ENCODE assay signal across 17 cellular contexts in the genomic region with DNA sequence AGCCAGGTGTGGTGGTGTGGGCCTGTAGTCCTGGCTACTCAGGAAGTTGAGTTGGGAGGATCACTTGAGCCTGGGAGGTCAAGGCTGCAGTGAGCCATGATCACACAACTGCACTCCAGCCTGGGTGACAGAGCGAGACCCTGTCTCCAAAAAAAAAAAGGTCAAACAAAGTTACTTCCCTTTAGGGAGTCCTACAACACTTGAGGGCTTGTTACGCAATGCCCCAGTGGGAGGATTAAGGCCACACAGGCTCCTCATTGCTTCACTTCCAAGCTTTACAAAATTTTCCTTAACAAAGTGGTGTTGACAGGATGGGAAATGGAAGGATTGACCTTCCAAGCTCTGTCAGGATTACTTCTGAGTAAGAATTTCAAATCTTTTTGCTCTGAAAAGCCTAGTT. TPM values are rescaled to one million over a fixed set of nuclear protein-coding genes. Genes with fewer than 3 reads are reported as not detected.
A peak's percentile ranks its signal among the peaks of the same experiment; 100 is the strongest.
DNase-seq lines count a peak whose midpoint lies in the region; ATAC-seq, FAIRE-seq and TF ChIP-seq lines count a peak whose summit lies in the region.
"Had no signal": no experiment of that assay in that cellular context is flagged by ENCODE, and none has a peak within 500 bp of the region (broad histone marks: within the 10 kb centered on the region; RNA-seq: fewer than 3 reads in every experiment).

No MANE protein-coding gene starts in this region.

- H3K36me3 Mint-ChIP-seq in activated CD4-positive, alpha-beta T cell treated with anti-CD3 and anti-CD28 coated beads, Interleukin-2, amount 10 ng/mL, durations not matched to agents 7 days and 5 days (ENCODE audit: low read depth), result no peaks in the 10 kb centered on the region
- H3K36me3 Mint-ChIP-seq: WTC11 had no signal

- TF ChIP-seq POLR2A in upper lobe of left lung (IDR thresholded peaks at IDR 0.05), result no peak
- no peak for TF ChIP-seq POLR2A in H54 (IDR thresholded peaks at IDR 0.05; ENCODE audit: low read depth, low read length)

- no peak overlapping the region for H3K27ac Mint-ChIP-seq in activated CD4-positive, alpha-beta T cell treated with anti-CD3 and anti-CD28 coated beads, Interleukin-2, amount 10 ng/mL, durations not matched to agents 7 days and 5 days
- H3K27ac Mint-ChIP-seq: activated T-cell treated with anti-CD3 and anti-CD28 coated beads, Interleukin-2, amount 50 U/mL, for 24 hours; WTC11 had no signal

- intact Hi-C loops in Right ventricle myocardium inferior (cut with DNase I), result no loop called here
- intact Hi-C loops in left ventricle myocardium inferior (cut with micrococcal nuclease), result no loop called here

- H3K4me3 ChIP-seq in left ventricle myocardium inferior (no peak overlapping the region), foreskin fibroblast (ENCODE audit: low read depth in 1 of 2, low read length in 2 of 2) (no peak overlapping the region), upper lobe of left lung (no peak overlapping the region)
- H3K4me3 ChIP-seq: MG63 had no signal

- peaks cover 9% of the 10 kb centered on the region for H3K4me1 Mint-ChIP-seq in activated CD4-positive, alpha-beta T cell treated with anti-CD3 and anti-CD28 coated beads, Interleukin-2, amount 10 ng/mL, durations not matched to agents 7 days and 5 days

- H3K27me3 ChIP-seq in left ventricle myocardium inferior (ENCODE audit: low read depth) (no peaks in the 10 kb centered on the region), upper lobe of left lung (no peaks in the 10 kb centered on the region)
- H3K27me3 ChIP-seq: MG63 had no signal

- 21 to 60% methylated on average over 2 of the region's 2 CpGs for WGBS in upper lobe of left lung, 2 donors

- H3K4me1 ChIP-seq in left ventricle myocardium inferior (peaks cover 50% of the 10 kb centered on the region), upper lobe of left lung (peaks cover 2 to 28% (median 22%) of the 10 kb centered on the region in 4 donors)

- POLR2A ChIA-PET in activated CD4-positive, alpha-beta T cell treated with anti-CD3 and anti-CD28 coated beads, Interleukin-2, amount 10 ng/mL, durations not matched to agents 7 days and 5 days (lab: Charles Lee), result no interaction called here

- FAIRE-seq in H54 (lab: Jason Lieb, UNC), result no peak
- FAIRE-seq: astrocyte, endometrium had no signal

- no peak for DNase-seq in Right ventricle myocardium inferior (ENCODE audit: missing footprints)
- DNase-seq in left ventricle myocardium inferior, result no peak
- DNase-seq in SKM-1 treated with dmso at 0.1 percent for 144 hours (lab: John Stamatoyannopoulos, UW; ENCODE audit: unreplicated experiment), result peak; percentile 90
- DNase-seq in foreskin fibroblast, result peak; percentile 76 to 83
- DNase-seq in upper lobe of left lung, result peak in 1 of 2 donors; percentile 94
- DNase-seq in activated gamma-delta T cell treated with Interleukin-2 at 50 U/mL for 16 hours, result no peak
- DNase-seq in activated CD4-positive, alpha-beta T cell treated with anti-CD3 and anti-CD28 coated beads, Interleukin-2, amount 10 ng/mL, durations not matched to agents 7 days and 5 days, result no peak
- DNase-seq in H54 (ENCODE audit: insufficient read length, low spot score), result no peak
- DNase-seq: activated T-cell treated with anti-CD3 and anti-CD28 coated beads, Interleukin-2, amount 50 U/mL, for 24 hours; DMS153; MG63; NCI-H446; RPMI8226 had no signal

- ATAC-seq in Right ventricle myocardium inferior (peak; percentile 51), upper lobe of left lung (ENCODE audit: low FRiP score in 2 of 2) (peak; percentile 68 to 72)
- ATAC-seq: WTC11 had no signal

- H3K36me3 ChIP-seq in left ventricle myocardium inferior, result no peaks in the 10 kb centered on the region
- no peaks in the 10 kb centered on the region for H3K36me3 ChIP-seq in upper lobe of left lung
- H3K36me3 ChIP-seq: MG63 had no signal

- H3K9me3 Mint-ChIP-seq in activated CD4-positive, alpha-beta T cell treated with anti-CD3 and anti-CD28 coated beads, Interleukin-2, amount 10 ng/mL, durations not matched to agents 7 days and 5 days, result no peaks in the 10 kb centered on the region
- H3K9me3 Mint-ChIP-seq: activated T-cell treated with anti-CD3 and anti-CD28 coated beads, Interleukin-2, amount 50 U/mL, for 24 hours; WTC11 had no signal

- H3K9me3 ChIP-seq in left ventricle myocardium inferior (replicated peaks), result no peaks in the 10 kb centered on the region
- H3K9me3 ChIP-seq in upper lobe of left lung, result no peaks in the 10 kb centered on the region
- H3K9me3 ChIP-seq: MG63 had no signal

- H3K4me3 Mint-ChIP-seq in activated CD4-positive, alpha-beta T cell treated with anti-CD3 and anti-CD28 coated beads, Interleukin-2, amount 10 ng/mL, durations not matched to agents 7 days and 5 days, result no peak overlapping the region
- H3K4me3 Mint-ChIP-seq: activated T-cell treated with anti-CD3 and anti-CD28 coated beads, Interleukin-2, amount 50 U/mL, for 24 hours; WTC11 had no signal

- TF ChIP-seq EP300 in upper lobe of left lung (IDR thresholded peaks at IDR 0.05), result no peak

- H3K27me3 Mint-ChIP-seq in activated CD4-positive, alpha-beta T cell treated with anti-CD3 and anti-CD28 coated beads, Interleukin-2, amount 10 ng/mL, durations not matched to agents 7 days and 5 days, result peaks cover 2% of the 10 kb centered on the region
- H3K27me3 Mint-ChIP-seq: activated T-cell treated with anti-CD3 and anti-CD28 coated beads, Interleukin-2, amount 50 U/mL, for 24 hours had no signal

- no peak for TF ChIP-seq CTCF in left ventricle myocardium inferior (IDR thresholded peaks at IDR 0.05; ENCODE audit: borderline replicate concordance)
- no peak for TF ChIP-seq CTCF in foreskin fibroblast (IDR thresholded peaks at IDR 0.05; ENCODE audit: low read depth, low read length)
- TF ChIP-seq CTCF in upper lobe of left lung (IDR thresholded peaks at IDR 0.05), result no peak

- H3K27ac ChIP-seq in left ventricle myocardium inferior (replicated peaks) (no peak overlapping the region), upper lobe of left lung (peak overlapping the region in 1 of 4 donors; percentile 52)

- CTCF ChIA-PET in activated CD4-positive, alpha-beta T cell treated with anti-CD3 and anti-CD28 coated beads, Interleukin-2, amount 10 ng/mL, durations not matched to agents 7 days and 5 days (lab: Charles Lee), result interaction anchor here (0.7 kb wide), 1 partner anchor 9 kb away, joined by 5 read pairs; no protein-coding TSS in a partner anchor

RNA-seq across cellular contexts. Expression of a gene that starts 6.2 kb away (rescaled TPM):
- 11.2 TPM for total RNA-seq in Right ventricle myocardium inferior
- total RNA-seq in left ventricle myocardium inferior, result 11.3 TPM
- under 1 TPM in 3 of 6 donors, not detected in 3; under 0.01 to 0.24 (median 0.20) TPM for total RNA-seq in upper lobe of left lung
- total RNA-seq in activated CD4-positive, alpha-beta T cell treated with anti-CD3 and anti-CD28 coated beads, Interleukin-2, amount 10 ng/mL, durations not matched to agents 7 days and 5 days, result not detected
- total RNA-seq: A172 had no signal

RNA-seq across cellular contexts. Expression of a gene that starts 17.5 kb away (rescaled TPM):
- 9.7 TPM for total RNA-seq in Right ventricle myocardium inferior
- 10.6 TPM for total RNA-seq in left ventricle myocardium inferior
- 10 to 100 TPM; 12.6 to 20.1 (median 15.1) TPM for total RNA-seq in upper lobe of left lung
- 10 to 100 TPM; 10.1 to 11.9 TPM for total RNA-seq in activated CD4-positive, alpha-beta T cell treated with anti-CD3 and anti-CD28 coated beads, Interleukin-2, amount 10 ng/mL, durations not matched to agents 7 days and 5 days

RNA-seq across cellular contexts. Expression of a gene that starts 30.6 kb away (rescaled TPM):
- 4.0 TPM for total RNA-seq in Right ventricle myocardium inferior
- total RNA-seq in left ventricle myocardium inferior, result 7.1 TPM
- under 1 TPM in 3 of 6 donors, not detected in 3; 0.09 to 0.27 (median 0.15) TPM for total RNA-seq in upper lobe of left lung
- not detected for total RNA-seq in activated CD4-positive, alpha-beta T cell treated with anti-CD3 and anti-CD28 coated beads, Interleukin-2, amount 10 ng/mL, durations not matched to agents 7 days and 5 days
- total RNA-seq: A172, astrocyte had no signal

RNA-seq across cellular contexts. Expression of a gene that starts 52.1 kb away (rescaled TPM):
- total RNA-seq in Right ventricle myocardium inferior (212 TPM), left ventricle myocardium inferior (203 TPM), upper lobe of left lung (under 1 TPM in 3 of 6 donors, not detected in 3; 0.26 to 0.61 (median 0.34) TPM)
- under 1 TPM; 0.10 TPM for total RNA-seq in activated CD4-positive, alpha-beta T cell treated with anti-CD3 and anti-CD28 coated beads, Interleukin-2, amount 10 ng/mL, durations not matched to agents 7 days and 5 days
- total RNA-seq: A172, astrocyte, WTC11 had no signal

Comparison
In these comparisons a context has a peak if more than half of its experiments do, and no peak if none do; other contexts are left out.
1. DNase-seq: peak in SKM-1 treated with dmso at 0.1 percent for 144 hours (single experiment) and foreskin fibroblast (2 of 2); none in Right ventricle myocardium inferior (single experiment), left ventricle myocardium inferior (single experiment), activated gamma-delta T cell treated with Interleukin-2 at 50 U/mL for 16 hours (single experiment), activated CD4-positive, alpha-beta T cell treated with anti-CD3 and anti-CD28 coated beads, Interleukin-2, amount 10 ng/mL, durations not matched to agents 7 days and 5 days (single experiment) and H54 (single experiment).